9 cellular contexts compared by ENCODE assay signal in the genomic region with DNA sequence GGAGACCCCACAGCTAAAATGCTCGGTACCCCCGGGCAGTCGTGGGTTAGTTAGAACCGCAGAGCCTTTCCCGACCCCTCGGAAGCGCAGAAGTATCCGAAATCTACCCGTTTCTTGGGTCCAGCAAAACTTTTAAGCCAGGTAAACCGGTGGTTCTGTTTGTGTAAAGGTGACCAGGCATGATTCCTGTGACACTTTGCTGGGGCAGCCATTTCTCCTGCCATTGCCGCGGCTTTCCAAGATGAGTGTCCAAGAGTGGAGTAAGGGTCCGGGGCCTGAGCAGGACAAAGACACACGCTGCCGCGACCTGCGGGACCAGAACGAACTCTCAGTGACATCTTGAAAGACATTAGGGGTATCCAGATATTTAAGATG. TPM values are rescaled to one million over a fixed set of nuclear protein-coding genes. Genes with fewer than 3 reads are reported as not detected.
DNase-seq lines count a peak whose midpoint lies in the region; ATAC-seq, FAIRE-seq and TF ChIP-seq lines count a peak whose summit lies in the region.
"Had no signal": no experiment of that assay in that cellular context is flagged by ENCODE, and none has a peak within 500 bp of the region (broad histone marks: within the 10 kb centered on the region; RNA-seq: fewer than 3 reads in every experiment).

No MANE protein-coding gene starts in this region.

- H3K4me3 Mint-ChIP-seq in activated CD8-positive, alpha-beta memory T cell treated with anti-CD3 and anti-CD28 coated beads, Interleukin-2, amount 10 ng/mL, durations not matched to agents 7 days and 5 days: peak overlapping the region; percentile 44
- peak overlapping the region; percentile 53 for H3K4me3 Mint-ChIP-seq in activated naive CD8-positive, alpha-beta T cell treated with anti-CD3 and anti-CD28 coated beads for 36 hours

- WGBS in testis, 2 donors: 51 to 66% methylated on average over 16 to 18 of the region's 18 CpGs

- peaks cover 4% of the 10 kb centered on the region for H3K4me1 Mint-ChIP-seq in activated CD8-positive, alpha-beta memory T cell treated with anti-CD3 and anti-CD28 coated beads, Interleukin-2, amount 10 ng/mL, durations not matched to agents 7 days and 5 days
- H3K4me1 Mint-ChIP-seq in activated naive CD8-positive, alpha-beta T cell treated with anti-CD3 and anti-CD28 coated beads for 36 hours: peaks cover 2% of the 10 kb centered on the region

- no peaks in the 10 kb centered on the region for H3K9me3 Mint-ChIP-seq in activated CD8-positive, alpha-beta memory T cell treated with anti-CD3 and anti-CD28 coated beads, Interleukin-2, amount 10 ng/mL, durations not matched to agents 7 days and 5 days (ENCODE audit: low read depth)
- no peaks in the 10 kb centered on the region for H3K9me3 Mint-ChIP-seq in activated naive CD8-positive, alpha-beta T cell treated with anti-CD3 and anti-CD28 coated beads for 36 hours

- H3K27me3 Mint-ChIP-seq in activated CD8-positive, alpha-beta memory T cell treated with anti-CD3 and anti-CD28 coated beads, Interleukin-2, amount 10 ng/mL, durations not matched to agents 7 days and 5 days: no peaks in the 10 kb centered on the region
- no peaks in the 10 kb centered on the region for H3K27me3 Mint-ChIP-seq in activated naive CD8-positive, alpha-beta T cell treated with anti-CD3 and anti-CD28 coated beads for 36 hours

- no peaks in the 10 kb centered on the region for H4K20me1 ChIP-seq in keratinocyte (ENCODE audit: control insufficient read depth, extremely low read depth, insufficient read depth, low read length)

- no peaks in the 10 kb centered on the region for H3K9me3 ChIP-seq in keratinocyte (ENCODE audit: control insufficient read depth, low read depth, low read length)
- H3K9me3 ChIP-seq in testis: no peaks in the 10 kb centered on the region

- DNase-seq in activated CD8-positive, alpha-beta memory T cell treated with anti-CD3 and anti-CD28 coated beads, Interleukin-2, amount 10 ng/mL, durations not matched to agents 7 days and 5 days: no peak
- DNase-seq in activated CD8-positive, alpha-beta memory T cell treated with anti-CD3 and anti-CD28 coated beads, Interleukin-2, amount 50 U/mL, for 4 hours: no peak
- DNase-seq in activated naive CD8-positive, alpha-beta T cell treated with anti-CD3 and anti-CD28 coated beads for 36 hours: no peak
- DNase-seq in keratinocyte (ENCODE audit: low read depth, low spot score) (no peak), testis (no peak), SKM-1 (lab: John Stamatoyannopoulos, UW; ENCODE audit: unreplicated experiment) (no peak), epidermal melanocyte (ENCODE audit: insufficient read length, low spot score) (no peak)
- DNase-seq: DND-41 had no signal

- dilution Hi-C loops in keratinocyte (cut with MboI; ENCODE audit: extremely low pct_ligation_motif_present, low sequenced_read_pairs): no loop called here

- H3K36me3 Mint-ChIP-seq in activated CD8-positive, alpha-beta memory T cell treated with anti-CD3 and anti-CD28 coated beads, Interleukin-2, amount 10 ng/mL, durations not matched to agents 7 days and 5 days: peaks cover 14% of the 10 kb centered on the region
- peaks cover 19% of the 10 kb centered on the region for H3K36me3 Mint-ChIP-seq in activated naive CD8-positive, alpha-beta T cell treated with anti-CD3 and anti-CD28 coated beads for 36 hours

- intact Hi-C loops in testis (cut with DNase I; ENCODE audit: low total_unique reads): no loop called here

- H3K4me2 ChIP-seq in keratinocyte (ENCODE audit: control insufficient read depth, extremely low read depth, insufficient read depth, low read depth, low read length): peak overlapping the region; percentile 90

- H3K4me1 ChIP-seq in keratinocyte (ENCODE audit: control insufficient read depth, extremely low read depth, insufficient read depth, low read length) (peaks cover 11% of the 10 kb centered on the region), testis (no peaks in the 10 kb centered on the region)

- H3K4me3 ChIP-seq in keratinocyte (ENCODE audit: control insufficient read depth in 2 of 3, extremely low read depth in 1 of 3, insufficient read depth in 2 of 3, low read depth in 1 of 3, low read length in 3 of 3) (peak overlapping the region; percentile 66 to 86 (median 76)), testis (peak overlapping the region; percentile 57 to 65)

- TF ChIP-seq POLR2A in testis (IDR thresholded peaks at IDR 0.05): no peak

- CTCF ChIA-PET in activated CD8-positive, alpha-beta memory T cell treated with anti-CD3 and anti-CD28 coated beads, Interleukin-2, amount 10 ng/mL, durations not matched to agents 7 days and 5 days (lab: Charles Lee): no interaction called here

- no peak overlapping the region for H3K27ac Mint-ChIP-seq in activated CD8-positive, alpha-beta memory T cell treated with anti-CD3 and anti-CD28 coated beads, Interleukin-2, amount 10 ng/mL, durations not matched to agents 7 days and 5 days
- H3K27ac Mint-ChIP-seq in activated naive CD8-positive, alpha-beta T cell treated with anti-CD3 and anti-CD28 coated beads for 36 hours: no peak overlapping the region

- H3K27ac ChIP-seq in keratinocyte (ENCODE audit: control insufficient read depth, insufficient read depth, low read length) (peak overlapping the region; percentile 91), testis (peak overlapping the region; percentile 13 to 31)

- no peaks in the 10 kb centered on the region for H3K9me1 ChIP-seq in keratinocyte (ENCODE audit: control insufficient read depth, extremely low read depth, insufficient read depth, low read length)

- no peak for ATAC-seq in activated CD8-positive, alpha-beta memory T cell treated with anti-CD3 and anti-CD28 coated beads, Interleukin-2, amount 10 ng/mL, durations not matched to agents 7 days and 5 days
- no peak for ATAC-seq in HG02678 (IDR thresholded peaks at IDR 0.05; ENCODE audit: unreplicated experiment)

- TF ChIP-seq CTCF in keratinocyte (optimal IDR thresholded peaks at IDR 0.05 in 1 of 3, IDR thresholded peaks at IDR 0.05 in 1 of 3, conservative IDR thresholded peaks at IDR 0.05 in 1 of 3; ENCODE audit: extremely low read depth in 1 of 3, insufficient read depth in 2 of 3, low read length in 3 of 3): no peak
- TF ChIP-seq CTCF in testis (IDR thresholded peaks at IDR 0.05): no peak

- peaks cover 3 to 8% of the 10 kb centered on the region in 2 experiments for H3K36me3 ChIP-seq in keratinocyte (ENCODE audit: control insufficient read depth in 2 of 2, extremely low read depth in 1 of 2, insufficient read depth in 2 of 2, low read length in 2 of 2)
- no peaks in the 10 kb centered on the region for H3K36me3 ChIP-seq in testis (ENCODE audit: low read depth, missing control alignments)

- H2AFZ ChIP-seq in keratinocyte (ENCODE audit: control insufficient read depth, low read length): peak overlapping the region; percentile 86

- peaks cover 27% of the 10 kb centered on the region for H3K79me2 ChIP-seq in keratinocyte (ENCODE audit: control insufficient read depth, insufficient read depth, low read length)

- H3K27me3 ChIP-seq in keratinocyte (ENCODE audit: control insufficient read depth, extremely low read depth, insufficient read depth, low read length): no peaks in the 10 kb centered on the region
- no peaks in the 10 kb centered on the region for H3K27me3 ChIP-seq in testis

- H3K9ac ChIP-seq in keratinocyte (ENCODE audit: control insufficient read depth, extremely low read depth, insufficient read depth, low read length): peak overlapping the region; percentile 95

- no peak for FAIRE-seq in keratinocyte (lab: Jason Lieb, UNC)

RNA-seq across cellular contexts. Expression of gene MARVELD2, which starts 0.7 kb away (rescaled TPM):
- total RNA-seq in activated CD8-positive, alpha-beta memory T cell treated with anti-CD3 and anti-CD28 coated beads, Interleukin-2, amount 10 ng/mL, durations not matched to agents 7 days and 5 days: under 1 TPM; 0.18 to 0.26 TPM
- under 1 TPM; 0.31 to 0.78 TPM for total RNA-seq in activated naive CD8-positive, alpha-beta T cell treated with anti-CD3 and anti-CD28 coated beads for 36 hours
- polyA plus RNA-seq in keratinocyte (16.7 to 20.2 TPM (median 17.6 TPM) in 3 replicates), testis (ENCODE audit: insufficient read depth, low read depth, low replicate concordance) (5.9 TPM)
- 14.7 TPM for polyA plus RNA-seq in keratinocyte (2011; ENCODE audit: low read depth)
- 11.1 and 14.9 TPM in 2 replicates for polyA plus RNA-seq in keratinocyte (2011; cell fraction: cytosol; rRNA removed)
- 26.0 and 31.5 TPM in 2 replicates for polyA plus RNA-seq in keratinocyte (2011; cell fraction: nucleus; rRNA removed)
- polyA plus RNA-seq in keratinocyte (2012; ENCODE audit: low replicate concordance): 13.4 and 14.0 TPM in 2 replicates
- polyA minus RNA-seq in keratinocyte: 15.6 to 47.5 TPM (median 35.0 TPM) in 3 replicates
- 22.8 TPM for polyA minus RNA-seq in keratinocyte (2011; cell fraction: cytosol; rRNA and poly(A)+ RNA removed)
- 31.4 and 44.6 TPM in 2 replicates for polyA minus RNA-seq in keratinocyte (2011; cell fraction: nucleus; rRNA and poly(A)+ RNA removed)
- total RNA-seq in testis: 1 to 10 TPM; 5.5 to 6.9 TPM

RNA-seq across cellular contexts. Expression of gene RAD17, which starts 46.0 kb away (rescaled TPM):
- total RNA-seq in activated CD8-positive, alpha-beta memory T cell treated with anti-CD3 and anti-CD28 coated beads, Interleukin-2, amount 10 ng/mL, durations not matched to agents 7 days and 5 days: 10 to 100 TPM; 19.7 to 26.4 TPM
- 10 to 100 TPM; 27.7 to 28.8 TPM for total RNA-seq in activated naive CD8-positive, alpha-beta T cell treated with anti-CD3 and anti-CD28 coated beads for 36 hours
- 13.4 to 23.0 TPM (median 22.8 TPM) in 3 replicates for polyA plus RNA-seq in keratinocyte
- 10.6 TPM for polyA plus RNA-seq in keratinocyte (2011; ENCODE audit: low read depth)
- polyA plus RNA-seq in keratinocyte (2011; cell fraction: cytosol; rRNA removed): 10.8 and 18.5 TPM in 2 replicates
- polyA plus RNA-seq in keratinocyte (2011; cell fraction: nucleus; rRNA removed): 18.7 and 19.2 TPM in 2 replicates
- polyA plus RNA-seq in keratinocyte (2012; ENCODE audit: low replicate concordance): 14.4 and 15.4 TPM in 2 replicates
- polyA minus RNA-seq in keratinocyte: 10.4 to 19.7 TPM (median 16.8 TPM) in 3 replicates
- 11.9 TPM for polyA minus RNA-seq in keratinocyte (2011; cell fraction: cytosol; rRNA and poly(A)+ RNA removed)
- 14.1 and 24.3 TPM in 2 replicates for polyA minus RNA-seq in keratinocyte (2011; cell fraction: nucleus; rRNA and poly(A)+ RNA removed)
- total RNA-seq in testis: 10 to 100 TPM; 69.4 to 75.9 TPM
- polyA plus RNA-seq in testis (ENCODE audit: insufficient read depth, low read depth, low replicate concordance): 88.2 TPM

RNA-seq across cellular contexts. Expression of gene AK6, which starts 46.3 kb away (rescaled TPM):
- 10 to 100 TPM; 31.8 to 49.1 TPM for total RNA-seq in activated CD8-positive, alpha-beta memory T cell treated with anti-CD3 and anti-CD28 coated beads, Interleukin-2, amount 10 ng/mL, durations not matched to agents 7 days and 5 days
- 100 to 1,000 TPM; 114 to 123 TPM for total RNA-seq in activated naive CD8-positive, alpha-beta T cell treated with anti-CD3 and anti-CD28 coated beads for 36 hours
- polyA plus RNA-seq in keratinocyte (21.3 to 60.3 TPM (median 27.3 TPM) in 3 replicates), testis (ENCODE audit: insufficient read depth, low read depth, low replicate concordance) (59.2 TPM)
- 60.9 TPM for polyA plus RNA-seq in keratinocyte (2011; ENCODE audit: low read depth)
- polyA plus RNA-seq in keratinocyte (2011; cell fraction: cytosol; rRNA removed): 26.2 and 58.6 TPM in 2 replicates
- polyA plus RNA-seq in keratinocyte (2011; cell fraction: nucleus; rRNA removed): 17.1 and 21.9 TPM in 2 replicates
- polyA plus RNA-seq in keratinocyte (2012; ENCODE audit: low replicate concordance): 34.6 and 80.5 TPM in 2 replicates
- 1.6 to 20.2 TPM (median 4.8 TPM) in 3 replicates for polyA minus RNA-seq in keratinocyte
- polyA minus RNA-seq in keratinocyte (2011; cell fraction: cytosol; rRNA and poly(A)+ RNA removed): 10.4 TPM
- 0.74 and 8.5 TPM in 2 replicates for polyA minus RNA-seq in keratinocyte (2011; cell fraction: nucleus; rRNA and poly(A)+ RNA removed)
- 10 to 100 TPM; 24.6 to 32.0 TPM for total RNA-seq in testis

RNA-seq across cellular contexts. Expression of gene TAF9, which starts 46.3 kb away (rescaled TPM):
- 10 to 100 TPM; 48.9 to 63.1 TPM for total RNA-seq in activated CD8-positive, alpha-beta memory T cell treated with anti-CD3 and anti-CD28 coated beads, Interleukin-2, amount 10 ng/mL, durations not matched to agents 7 days and 5 days
- total RNA-seq in activated naive CD8-positive, alpha-beta T cell treated with anti-CD3 and anti-CD28 coated beads for 36 hours: 10 to 100 TPM; 94.1 to 99.3 TPM
- polyA plus RNA-seq in keratinocyte (167 to 237 TPM (median 187 TPM) in 3 replicates), testis (ENCODE audit: insufficient read depth, low read depth, low replicate concordance) (297 TPM)
- polyA plus RNA-seq in keratinocyte (2011; ENCODE audit: low read depth): 164 TPM
- polyA plus RNA-seq in keratinocyte (2011; cell fraction: cytosol; rRNA removed): 230 and 415 TPM in 2 replicates
- polyA plus RNA-seq in keratinocyte (2011; cell fraction: nucleus; rRNA removed): 141 and 170 TPM in 2 replicates
- polyA plus RNA-seq in keratinocyte (2012; ENCODE audit: low replicate concordance): 98.4 and 99.6 TPM in 2 replicates
- 34.4 to 120 TPM (median 68.7 TPM) in 3 replicates for polyA minus RNA-seq in keratinocyte
- 73.7 TPM for polyA minus RNA-seq in keratinocyte (2011; cell fraction: cytosol; rRNA and poly(A)+ RNA removed)
- 19.2 and 34.1 TPM in 2 replicates for polyA minus RNA-seq in keratinocyte (2011; cell fraction: nucleus; rRNA and poly(A)+ RNA removed)
- total RNA-seq in testis: 100 to 1,000 TPM; 121 to 182 TPM
